9 cellular contexts compared by ENCODE assay signal in genomic region chr13:51549050-51549449, GRCh38.
DNase-seq lines count a peak whose midpoint lies in the region; ATAC-seq and TF ChIP-seq lines count a peak whose summit lies in the region.
"Had no signal": no experiment of that assay in that cellular context is flagged by ENCODE, and none has a peak within 500 bp of the region (broad histone marks: within the 10 kb centered on the region; RNA-seq: fewer than 3 reads in every experiment).

No MANE protein-coding gene starts in this region.

- intact Hi-C loops in posterior cingulate gyrus (cut with DNase I): no loop called here

- no peak overlapping the region for H3K4me3 ChIP-seq in GM06990 (replicated peaks; ENCODE audit: low read depth, low read length)

- TF ChIP-seq CTCF in GM06990 (IDR thresholded peaks at IDR 0.05; ENCODE audit: insufficient read depth, low read length, poor library complexity, severe bottlenecking): no peak

- DNase-seq in GM06990 (ENCODE audit: extremely low read depth, insufficient read length) (peak; percentile 37), LoVo (ENCODE audit: low spot score) (peak; percentile 18), iPS-NIHi7 (ENCODE audit: extremely low spot score) (peak; percentile 76), COLO829 (ENCODE audit: low spot score) (no peak), posterior cingulate gyrus (no peak), NAMALWA (ENCODE audit: low spot score) (no peak), hippocampal formation (lab: John Stamatoyannopoulos, UW) (no peak)
- DNase-seq: activated T-cell treated with anti-CD3 and anti-CD28 coated beads, Interleukin-2, amount 50 U/mL, for 24 hours had no signal

- H3K27me3 ChIP-seq in GM06990 (replicated peaks; ENCODE audit: control insufficient read depth, insufficient read depth, low read length): no peaks in the 10 kb centered on the region

- no peaks in the 10 kb centered on the region for H3K36me3 ChIP-seq in GM06990 (ENCODE audit: control insufficient read depth, insufficient read depth, low read length)

- ATAC-seq in GM21717 (IDR thresholded peaks at IDR 0.05; ENCODE audit: unreplicated experiment): peak; percentile 70

Comparison
In these comparisons a context has a peak if more than half of its experiments do, and no peak if none do; other contexts are left out.
1. DNase-seq: peak in GM06990 (single experiment), LoVo (single experiment) and iPS-NIHi7 (single experiment); none in COLO829 (single experiment), posterior cingulate gyrus (0 of 10), NAMALWA (single experiment) and hippocampal formation (0 of 2).